ENCODE assay signal across 8 cellular contexts in genomic region chr19:38337360-38337653, GRCh38. TPM values are rescaled to one million over a fixed set of nuclear protein-coding genes. Genes with fewer than 3 reads are reported as not detected.
A peak's percentile ranks its signal among the peaks of the same experiment; 100 is the strongest.
DNase-seq lines count a peak whose midpoint lies in the region; ATAC-seq lines count a peak whose summit lies in the region.

No MANE protein-coding gene starts in this region.

- H3K27me3 Mint-ChIP-seq in T-helper 2 cell treated with Interferon-gamma antibody and Interleukin-4, amounts not matched to agents 5 μg/mL and 100 μg/mL, for 36 hours (ENCODE audit: low read depth): no peaks in the 10 kb centered on the region
- no peaks in the 10 kb centered on the region for H3K27me3 Mint-ChIP-seq in activated CD4-positive, alpha-beta memory T cell treated with anti-CD3 and anti-CD28 coated beads, Interleukin-2, amount 10 ng/mL, durations not matched to agents 7 days and 5 days
- no peaks in the 10 kb centered on the region for H3K27me3 Mint-ChIP-seq in stimulated activated naive CD8-positive, alpha-beta T cell treated with anti-CD3 and anti-CD28 coated beads, Interleukin-15, amount 100 ng/mL, for 72 hours

- DNase-seq in T-helper 2 cell treated with Interferon-gamma antibody and Interleukin-4, amounts not matched to agents 5 μg/mL and 100 μg/mL, for 36 hours (ENCODE audit: low spot score): no peak
- DNase-seq in T-helper 2 cell (no peak), GOT3 (lab: John Stamatoyannopoulos, UW) (no peak)
- DNase-seq in activated CD4-positive, alpha-beta memory T cell treated with anti-CD3 and anti-CD28 coated beads, Interleukin-2, amount 10 ng/mL, durations not matched to agents 7 days and 5 days: no peak
- DNase-seq in stimulated activated naive CD8-positive, alpha-beta T cell treated with anti-CD3 and anti-CD28 coated beads, Interleukin-15, amount 100 ng/mL, for 72 hours: no peak
- no peak for DNase-seq in stimulated activated naive CD4-positive, alpha-beta T cell (lab: John Stamatoyannopoulos, UW)

- CTCF ChIA-PET in activated CD4-positive, alpha-beta memory T cell treated with anti-CD3 and anti-CD28 coated beads, Interleukin-2, amount 10 ng/mL, durations not matched to agents 7 days and 5 days (lab: Charles Lee): interaction anchor here (0.7 to 3.4 kb wide), 3 partner anchors 37 to 93 kb away, joined by 3 to 45 read pairs (median 3); partner anchors contain the start of genes FAM98C and PSMD8

- H3K9me3 Mint-ChIP-seq in T-helper 2 cell treated with Interferon-gamma antibody and Interleukin-4, amounts not matched to agents 5 μg/mL and 100 μg/mL, for 36 hours: no peaks in the 10 kb centered on the region
- H3K9me3 Mint-ChIP-seq in activated CD4-positive, alpha-beta memory T cell treated with anti-CD3 and anti-CD28 coated beads, Interleukin-2, amount 10 ng/mL, durations not matched to agents 7 days and 5 days: no peaks in the 10 kb centered on the region
- no peaks in the 10 kb centered on the region for H3K9me3 Mint-ChIP-seq in stimulated activated naive CD8-positive, alpha-beta T cell treated with anti-CD3 and anti-CD28 coated beads, Interleukin-15, amount 100 ng/mL, for 72 hours

- H3K4me1 Mint-ChIP-seq in T-helper 2 cell treated with Interferon-gamma antibody and Interleukin-4, amounts not matched to agents 5 μg/mL and 100 μg/mL, for 36 hours (ENCODE audit: low read depth): peaks cover 10% of the 10 kb centered on the region
- H3K4me1 Mint-ChIP-seq in activated CD4-positive, alpha-beta memory T cell treated with anti-CD3 and anti-CD28 coated beads, Interleukin-2, amount 10 ng/mL, durations not matched to agents 7 days and 5 days: peaks cover 12% of the 10 kb centered on the region
- peaks cover 28% of the 10 kb centered on the region for H3K4me1 Mint-ChIP-seq in stimulated activated naive CD8-positive, alpha-beta T cell treated with anti-CD3 and anti-CD28 coated beads, Interleukin-15, amount 100 ng/mL, for 72 hours

- H3K36me3 Mint-ChIP-seq in T-helper 2 cell treated with Interferon-gamma antibody and Interleukin-4, amounts not matched to agents 5 μg/mL and 100 μg/mL, for 36 hours (ENCODE audit: low read depth): no peaks in the 10 kb centered on the region
- peaks cover 5% of the 10 kb centered on the region for H3K36me3 Mint-ChIP-seq in activated CD4-positive, alpha-beta memory T cell treated with anti-CD3 and anti-CD28 coated beads, Interleukin-2, amount 10 ng/mL, durations not matched to agents 7 days and 5 days (ENCODE audit: low read depth)

- ATAC-seq in stimulated activated naive CD8-positive, alpha-beta T cell treated with anti-CD3 and anti-CD28 coated beads, Interleukin-15, amount 100 ng/mL, for 72 hours: no peak
- no peak for ATAC-seq in HG02852 (IDR thresholded peaks at IDR 0.05; ENCODE audit: unreplicated experiment)

- peak overlapping the region; percentile 99 for H3K27ac Mint-ChIP-seq in T-helper 2 cell treated with Interferon-gamma antibody and Interleukin-4, amounts not matched to agents 5 μg/mL and 100 μg/mL, for 36 hours
- peak overlapping the region; percentile 95 for H3K27ac Mint-ChIP-seq in activated CD4-positive, alpha-beta memory T cell treated with anti-CD3 and anti-CD28 coated beads, Interleukin-2, amount 10 ng/mL, durations not matched to agents 7 days and 5 days
- H3K27ac Mint-ChIP-seq in stimulated activated naive CD8-positive, alpha-beta T cell treated with anti-CD3 and anti-CD28 coated beads, Interleukin-15, amount 100 ng/mL, for 72 hours: peak overlapping the region; percentile 77 to 98

- H3K4me3 ChIP-seq in iPS-11a (ENCODE audit: low read depth, low read length): peak overlapping the region; percentile 50

- POLR2A ChIA-PET in activated CD4-positive, alpha-beta memory T cell treated with anti-CD3 and anti-CD28 coated beads, Interleukin-2, amount 10 ng/mL, durations not matched to agents 7 days and 5 days (lab: Charles Lee): interaction anchor here (0.6 to 3.2 kb wide), 4 partner anchors 21 to 93 kb away, joined by 3 to 11 read pairs (median 4); partner anchors contain the start of gene PSMD8

- H3K4me3 Mint-ChIP-seq in T-helper 2 cell treated with Interferon-gamma antibody and Interleukin-4, amounts not matched to agents 5 μg/mL and 100 μg/mL, for 36 hours: peak overlapping the region; percentile 94
- H3K4me3 Mint-ChIP-seq in activated CD4-positive, alpha-beta memory T cell treated with anti-CD3 and anti-CD28 coated beads, Interleukin-2, amount 10 ng/mL, durations not matched to agents 7 days and 5 days: peak overlapping the region; percentile 82
- peak overlapping the region; percentile 94 to 99 for H3K4me3 Mint-ChIP-seq in stimulated activated naive CD8-positive, alpha-beta T cell treated with anti-CD3 and anti-CD28 coated beads, Interleukin-15, amount 100 ng/mL, for 72 hours

RNA-seq across cellular contexts. Expression of gene CATSPERG, which starts 1.7 kb away (rescaled TPM):
- total RNA-seq in activated CD4-positive, alpha-beta memory T cell treated with anti-CD3 and anti-CD28 coated beads, Interleukin-2, amount 10 ng/mL, durations not matched to agents 7 days and 5 days: 1 to 10 TPM; 5.3 to 5.7 TPM

RNA-seq across cellular contexts. Expression of gene KCNK6, which starts 17.7 kb away (rescaled TPM):
- total RNA-seq in activated CD4-positive, alpha-beta memory T cell treated with anti-CD3 and anti-CD28 coated beads, Interleukin-2, amount 10 ng/mL, durations not matched to agents 7 days and 5 days: 10 to 100 TPM; 14.3 to 14.4 TPM

RNA-seq across cellular contexts. Expression of gene YIF1B, which starts 21.6 kb away (rescaled TPM):
- total RNA-seq in activated CD4-positive, alpha-beta memory T cell treated with anti-CD3 and anti-CD28 coated beads, Interleukin-2, amount 10 ng/mL, durations not matched to agents 7 days and 5 days: 10 to 100 TPM; 75.4 to 76.1 TPM

RNA-seq across cellular contexts. Expression of gene C19orf33, which starts 33.3 kb away (rescaled TPM):
- total RNA-seq in activated CD4-positive, alpha-beta memory T cell treated with anti-CD3 and anti-CD28 coated beads, Interleukin-2, amount 10 ng/mL, durations not matched to agents 7 days and 5 days: under 1 TPM; 0.55 to 0.71 TPM

RNA-seq across cellular contexts. Expression of gene PSMD8, which starts 37.1 kb away (rescaled TPM):
- 100 to 1,000 TPM; 167 to 178 TPM for total RNA-seq in activated CD4-positive, alpha-beta memory T cell treated with anti-CD3 and anti-CD28 coated beads, Interleukin-2, amount 10 ng/mL, durations not matched to agents 7 days and 5 days
